Comparison of ENCODE assay signal across 22 cellular contexts in genomic region chr3:178140491-178140890, GRCh38.
DNase-seq lines count a peak whose midpoint lies in the region; ATAC-seq and TF ChIP-seq lines count a peak whose summit lies in the region.
"Had no signal": no experiment of that assay in that cellular context is flagged by ENCODE, and none has a peak within 500 bp of the region (broad histone marks: within the 10 kb centered on the region; RNA-seq: fewer than 3 reads in every experiment).

No MANE protein-coding gene starts in this region.

- no peak overlapping the region for H3K4me3 ChIP-seq in AG04449 (ENCODE audit: low read depth, low read length)
- H3K4me3 ChIP-seq in right lobe of liver = no peak overlapping the region
- H3K4me3 ChIP-seq: gastrocnemius medialis, GM12878, GM23338, psoas muscle, vagina had no signal

- no peaks in the 10 kb centered on the region for H3K9me3 ChIP-seq in right lobe of liver
- H3K9me3 ChIP-seq: gastrocnemius medialis, psoas muscle, vagina had no signal

- no peak for TF ChIP-seq POLR2A in right lobe of liver (IDR thresholded peaks at IDR 0.05)

- intact Hi-C loops in right lobe of liver (cut with DNase I) = no loop called here

- no peaks in the 10 kb centered on the region for H3K27me3 ChIP-seq in right lobe of liver
- H3K27me3 ChIP-seq: gastrocnemius medialis, vagina had no signal

- peak; percentile 47 for DNase-seq in AG04449 (ENCODE audit: low read depth, low spot score)
- peak; percentile 34 for DNase-seq in LHCN-M2 (ENCODE audit: low read depth)
- peak; percentile 67 for DNase-seq in astrocyte of the hippocampus (ENCODE audit: low read depth, low spot score)
- DNase-seq in glomerular endothelial cell (ENCODE audit: extremely low read depth, low read depth, low spot score) = peak; percentile 71
- DNase-seq in SIG-M5 treated with dmso at 0.1 percent for 504 hours (lab: John Stamatoyannopoulos, UW; ENCODE audit: unreplicated experiment) = no peak
- DNase-seq in DMS79 (lab: John Stamatoyannopoulos, UW) = no peak
- DNase-seq in right lobe of liver = no peak
- no peak for DNase-seq in stimulated activated CD4-positive, alpha-beta T cell treated with anti-CD3 and anti-CD28 coated beads, Interleukin-4, amount 100 ng/mL, for 4 hours
- DNase-seq: activated CD4-positive, alpha-beta T cell treated with anti-CD3 and anti-CD28 coated beads, Interleukin-2, amount 50 U/mL, for 1 hour; activated T-cell treated with anti-CD3 and anti-CD28 coated beads, Interleukin-2, amount 50 U/mL, for 24 hours; caudate nucleus; CD8-positive, alpha-beta memory T cell; effector memory CD4-positive, alpha-beta T cell; gastrocnemius medialis; Karpas-422; naive thymus-derived CD4-positive, alpha-beta T cell; NCI-H1436; NCI-H446; psoas muscle had no signal

- H3K36me3 ChIP-seq in right lobe of liver = no peaks in the 10 kb centered on the region
- H3K36me3 ChIP-seq: gastrocnemius medialis, vagina had no signal

- CTCF ChIA-PET in AG04449 (lab: Yijun Ruan, JAX) = interaction anchor here (2.1 kb wide), 1 partner anchor 11 kb away, joined by 4 read pairs; no protein-coding TSS in a partner anchor

- no peak overlapping the region for H3K27ac ChIP-seq in right lobe of liver
- H3K27ac ChIP-seq: gastrocnemius medialis, psoas muscle, vagina had no signal

- TF ChIP-seq CTCF in AG04449 (IDR thresholded peaks at IDR 0.05; ENCODE audit: insufficient read depth, low read length, missing control alignments) (no peak), right lobe of liver (IDR thresholded peaks at IDR 0.05) (no peak)

- POLR2A ChIA-PET in AG04449 (lab: Yijun Ruan, JAX) = no interaction called here

- no peak for ATAC-seq in right lobe of liver
- ATAC-seq: gastrocnemius medialis; GM12878; GM23338; naive thymus-derived CD4-positive, alpha-beta T cell; psoas muscle had no signal

- no peaks in the 10 kb centered on the region for H3K4me1 ChIP-seq in right lobe of liver
- H3K4me1 ChIP-seq: gastrocnemius medialis, psoas muscle, vagina had no signal

- 53% methylated on average over 2 of the region's 2 CpGs for WGBS in right lobe of liver (ENCODE audit: insufficient coverage, low coverage, low lambda C conversion rate, missing lambda C conversion rate)

Comparison
In these comparisons a context has a peak if more than half of its experiments do, and no peak if none do; other contexts are left out.
1. DNase-seq: peak in AG04449 (single experiment), LHCN-M2 (single experiment), astrocyte of the hippocampus (single experiment) and glomerular endothelial cell (single experiment); none in SIG-M5 treated with dmso at 0.1 percent for 504 hours (single experiment), DMS79 (single experiment), right lobe of liver (0 of 3) and stimulated activated CD4-positive, alpha-beta T cell treated with anti-CD3 and anti-CD28 coated beads, Interleukin-4, amount 100 ng/mL, for 4 hours (0 of 2).